In genomic region chr6:30618270-30618787, GRCh38 we compare ENCODE assay signal across 8 cellular contexts. TPM values are rescaled to one million over a fixed set of nuclear protein-coding genes. Genes with fewer than 3 reads are reported as not detected.
DNase-seq lines count a peak whose midpoint lies in the region; ATAC-seq and TF ChIP-seq lines count a peak whose summit lies in the region.

No MANE protein-coding gene starts in this region.

- DNase-seq in activated effector memory CD4-positive, alpha-beta T cell treated with anti-CD3 and anti-CD28 coated beads, Interleukin-2, amount 50 U/mL, for 16 hours = peak; percentile 62
- no peak for DNase-seq in activated effector memory CD4-positive, alpha-beta T cell treated with Interleukin-2 at 50 U/mL for 16 hours
- no peak for DNase-seq in activated naive CD8-positive, alpha-beta T cell treated with anti-CD3 and anti-CD28 coated beads, Interleukin-2, amount 50 U/mL, for 24 hours
- peak; percentile 55 for DNase-seq in left colon
- DNase-seq in tibial artery = no peak
- no peak for DNase-seq in stimulated activated CD4-positive, alpha-beta T cell treated with anti-CD3 and anti-CD28 coated beads, Interleukin-1b, Interleukin-23, amount 100 ng/mL, for 48 hours
- no peak for DNase-seq in effector CD8-positive, alpha-beta T cell (lab: John Stamatoyannopoulos, UW)
- no peak for DNase-seq in HK-2 (ENCODE audit: unreplicated experiment)

- no peak for ATAC-seq in activated naive CD8-positive, alpha-beta T cell treated with anti-CD3 and anti-CD28 coated beads, Interleukin-2, amount 50 U/mL, for 24 hours
- peak; percentile 47 for ATAC-seq in left colon

- H3K4me1 ChIP-seq in tibial artery = peaks cover 0 to 24% (median 21%) of the 10 kb centered on the region in 4 donors

- H3K36me3 ChIP-seq in tibial artery = peaks cover 46 to 54% (median 51%) of the 10 kb centered on the region in 3 donors

- H3K27me3 ChIP-seq in tibial artery = no peaks in the 10 kb centered on the region

- H3K4me3 Mint-ChIP-seq in activated naive CD8-positive, alpha-beta T cell treated with anti-CD3 and anti-CD28 coated beads, Interleukin-2, amount 50 U/mL, for 24 hours = peak overlapping the region; percentile 98

- TF ChIP-seq CTCF in tibial artery (IDR thresholded peaks at IDR 0.05) = no peak

- no peaks in the 10 kb centered on the region for H3K9me3 ChIP-seq in tibial artery

- peak overlapping the region; percentile 99 for H3K27ac Mint-ChIP-seq in activated naive CD8-positive, alpha-beta T cell treated with anti-CD3 and anti-CD28 coated beads, Interleukin-2, amount 50 U/mL, for 24 hours

- H3K9me3 Mint-ChIP-seq in activated naive CD8-positive, alpha-beta T cell treated with anti-CD3 and anti-CD28 coated beads, Interleukin-2, amount 50 U/mL, for 24 hours = no peaks in the 10 kb centered on the region

- H3K27ac ChIP-seq in tibial artery = peak overlapping the region; percentile 96 to 98

- peaks cover 46% of the 10 kb centered on the region for H3K4me1 Mint-ChIP-seq in activated naive CD8-positive, alpha-beta T cell treated with anti-CD3 and anti-CD28 coated beads, Interleukin-2, amount 50 U/mL, for 24 hours

- peaks cover 4% of the 10 kb centered on the region for H3K27me3 Mint-ChIP-seq in activated naive CD8-positive, alpha-beta T cell treated with anti-CD3 and anti-CD28 coated beads, Interleukin-2, amount 50 U/mL, for 24 hours

- peaks cover 70% of the 10 kb centered on the region for H3K36me3 Mint-ChIP-seq in activated naive CD8-positive, alpha-beta T cell treated with anti-CD3 and anti-CD28 coated beads, Interleukin-2, amount 50 U/mL, for 24 hours (ENCODE audit: low read depth)

- peak overlapping the region; percentile 58 to 90 for H3K4me3 ChIP-seq in tibial artery

- intact Hi-C loops in left colon (cut with DNase I, micrococcal nuclease) = no loop called here
- intact Hi-C loops in tibial artery (cut with DNase I; ENCODE audit: low total_unique reads) = loop anchor here (5.0 kb wide), 2 partner anchors 61 to 104 kb away; partner anchors contain the start of genes GNL1, PRR3 and TUBB

RNA-seq across cellular contexts. Expression of gene MRPS18B, which starts 0.7 kb away (rescaled TPM):
- 10 to 100 TPM; 55.7 to 60.6 TPM for total RNA-seq in left colon

RNA-seq across cellular contexts. Expression of gene PPP1R10, which starts 1.3 kb away (rescaled TPM):
- 10 to 100 TPM; 73.6 to 74.8 TPM for total RNA-seq in left colon

RNA-seq across cellular contexts. Expression of gene ATAT1, which starts 8.3 kb away (rescaled TPM):
- 10 to 100 TPM; 11.3 to 13.1 TPM for total RNA-seq in left colon

RNA-seq across cellular contexts. Expression of gene C6orf136, which starts 28.6 kb away (rescaled TPM):
- total RNA-seq in left colon = 100 to 1,000 TPM in 1 of 2 donors, 10 to 100 TPM in 1; 78.9 to 101 TPM

RNA-seq across cellular contexts. Expression of gene ABCF1, which starts 47.1 kb away (rescaled TPM):
- total RNA-seq in left colon = 10 to 100 TPM; 41.7 to 52.0 TPM

Comparison
In these comparisons a context has a peak if more than half of its experiments do, and no peak if none do; other contexts are left out.
1. DNase-seq: peak in activated effector memory CD4-positive, alpha-beta T cell treated with anti-CD3 and anti-CD28 coated beads, Interleukin-2, amount 50 U/mL, for 16 hours (single experiment) and left colon (2 of 2); none in activated effector memory CD4-positive, alpha-beta T cell treated with Interleukin-2 at 50 U/mL for 16 hours (single experiment), activated naive CD8-positive, alpha-beta T cell treated with anti-CD3 and anti-CD28 coated beads, Interleukin-2, amount 50 U/mL, for 24 hours (single experiment), tibial artery (0 of 2), stimulated activated CD4-positive, alpha-beta T cell treated with anti-CD3 and anti-CD28 coated beads, Interleukin-1b, Interleukin-23, amount 100 ng/mL, for 48 hours (single experiment), effector CD8-positive, alpha-beta T cell (single experiment) and HK-2 (single experiment).